Comparison of ENCODE assay signal across 21 cellular contexts in the genomic region with DNA sequence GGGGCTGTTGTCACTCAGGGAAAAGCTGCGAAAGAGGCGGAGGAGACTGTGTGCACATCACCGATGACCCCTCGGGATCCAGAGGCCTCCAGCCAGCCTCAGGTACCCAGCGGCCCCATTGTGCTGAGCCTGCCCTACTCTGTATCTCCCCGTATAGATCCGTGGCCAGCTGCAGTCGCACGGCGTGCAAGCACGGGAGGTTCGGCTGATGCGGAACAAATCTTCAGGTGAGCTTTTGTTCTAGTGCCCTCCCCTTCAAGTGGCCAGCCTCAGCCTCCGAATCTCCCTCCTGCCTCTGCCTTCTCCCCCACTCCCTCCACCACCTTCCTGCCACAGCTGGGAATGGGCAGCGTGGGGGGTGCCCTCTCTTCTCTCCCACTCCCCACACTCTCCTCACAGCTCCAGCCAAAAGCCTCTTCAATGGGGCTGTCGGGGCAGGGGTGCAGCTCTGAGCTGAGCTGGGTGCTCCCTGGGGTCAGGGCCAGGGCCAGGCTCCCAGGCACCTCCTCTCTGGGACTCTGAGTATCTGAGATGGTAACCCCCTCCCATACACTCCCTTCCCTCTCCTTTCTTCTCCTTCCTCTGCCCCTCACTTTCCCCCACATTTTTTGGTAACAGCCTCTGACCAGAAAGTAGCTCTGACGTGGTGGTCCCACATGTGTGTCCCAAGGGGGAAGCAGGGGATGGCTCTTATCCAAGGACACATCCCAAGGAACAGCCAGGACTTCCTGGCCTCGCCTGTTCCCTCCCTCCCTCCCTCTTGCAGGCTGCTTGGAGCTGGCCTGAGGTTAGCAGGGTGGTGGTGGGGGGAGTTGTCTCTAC.
"Had no signal": no experiment of that assay in that cellular context is flagged by ENCODE, and none has a peak within 500 bp of the region (broad histone marks: within the 10 kb centered on the region; RNA-seq: fewer than 3 reads in every experiment).

No MANE protein-coding gene starts in this region.

- H2AFZ ChIP-seq: neural progenitor cell had no signal

- H3K36me3 ChIP-seq: cardiac muscle cell, neural progenitor cell, prostate gland, SJCRH30, transverse colon had no signal

- H3K27me3 Mint-ChIP-seq: activated B cell treated with CpG ODN at 0.5 μM for 24 hours; activated CD8-positive, alpha-beta T cell treated with anti-CD3 and anti-CD28 coated beads for 36 hours; activated naive CD4-positive, alpha-beta T cell treated with anti-CD3 and anti-CD28 coated beads, Interleukin-2, amount 10 ng/mL, durations not matched to agents 7 days and 5 days; naive thymus-derived CD8-positive, alpha-beta T cell had no signal

- H3K9me3 ChIP-seq: body of pancreas, left lung, prostate gland, right atrium auricular region, SJCRH30, transverse colon had no signal

- H3K4me1 ChIP-seq: body of pancreas, foreskin keratinocyte, left lung, neural progenitor cell, prostate gland, SJCRH30, transverse colon had no signal

- H3K4me1 Mint-ChIP-seq: activated B cell treated with CpG ODN at 0.5 μM for 24 hours, mesothelial cell of epicardium, neural progenitor cell, T-cell had no signal

- H3K9me3 Mint-ChIP-seq: activated B cell treated with CpG ODN at 0.5 μM for 24 hours; activated CD8-positive, alpha-beta T cell treated with anti-CD3 and anti-CD28 coated beads for 36 hours; activated naive CD4-positive, alpha-beta T cell treated with anti-CD3 and anti-CD28 coated beads, Interleukin-2, amount 10 ng/mL, durations not matched to agents 7 days and 5 days; activated T-cell treated with anti-CD3 and anti-CD28 coated beads, Interleukin-2, amount 50 U/mL, for 4 hours; naive thymus-derived CD8-positive, alpha-beta T cell; stimulated activated effector memory CD8-positive, alpha-beta T cell treated with anti-CD3 and anti-CD28 coated beads, Interleukin-12 subunit alpha, Interleukin-12 subunit beta, amount 100 ng/mL, for 72 hours; T-cell had no signal

- H3K4me3 ChIP-seq: body of pancreas, cardiac muscle cell, left lung, neural progenitor cell, prostate gland, right atrium auricular region, SJCRH30, transverse colon had no signal

- H3K4me3 Mint-ChIP-seq: activated B cell treated with CpG ODN at 0.5 μM for 24 hours; activated CD8-positive, alpha-beta T cell treated with anti-CD3 and anti-CD28 coated beads for 36 hours; activated naive CD4-positive, alpha-beta T cell treated with anti-CD3 and anti-CD28 coated beads, Interleukin-2, amount 10 ng/mL, durations not matched to agents 7 days and 5 days; activated T-cell treated with anti-CD3 and anti-CD28 coated beads, Interleukin-2, amount 50 U/mL, for 4 hours; mesothelial cell of epicardium; naive thymus-derived CD8-positive, alpha-beta T cell; neural progenitor cell; stimulated activated effector memory CD8-positive, alpha-beta T cell treated with anti-CD3 and anti-CD28 coated beads, Interleukin-12 subunit alpha, Interleukin-12 subunit beta, amount 100 ng/mL, for 72 hours; T-cell had no signal

- H3K27me3 ChIP-seq: body of pancreas, cardiac muscle cell, foreskin keratinocyte, left lung, neural progenitor cell, right atrium auricular region, SJCRH30, transverse colon had no signal

- H3K27ac Mint-ChIP-seq: activated B cell treated with CpG ODN at 0.5 μM for 24 hours; activated CD8-positive, alpha-beta T cell treated with anti-CD3 and anti-CD28 coated beads for 36 hours; mesothelial cell of epicardium; neural progenitor cell; T-cell had no signal

- ATAC-seq: activated CD8-positive, alpha-beta T cell treated with anti-CD3 and anti-CD28 coated beads for 36 hours; activated T-cell treated with anti-CD3 and anti-CD28 coated beads, Interleukin-2, amount 50 U/mL, for 4 hours; body of pancreas; foreskin keratinocyte; left lung; naive thymus-derived CD8-positive, alpha-beta T cell; stimulated activated effector memory CD8-positive, alpha-beta T cell treated with anti-CD3 and anti-CD28 coated beads, Interleukin-12 subunit alpha, Interleukin-12 subunit beta, amount 100 ng/mL, for 72 hours; T-cell had no signal

- H3K9ac ChIP-seq: neural progenitor cell had no signal

- H3K4me2 ChIP-seq: neural progenitor cell had no signal

- DNase-seq: activated B cell treated with CpG ODN at 0.5 μM for 24 hours; activated CD4-positive, alpha-beta T cell treated with anti-CD3 and anti-CD28 coated beads for 48 hours; activated CD8-positive, alpha-beta T cell treated with anti-CD3 and anti-CD28 coated beads for 36 hours; activated naive CD4-positive, alpha-beta T cell treated with anti-CD3 and anti-CD28 coated beads, Interleukin-2, amount 10 ng/mL, durations not matched to agents 7 days and 5 days; activated T-cell treated with anti-CD3 and anti-CD28 coated beads, Interleukin-2, amount 50 U/mL, for 4 hours; effector memory CD4-positive, alpha-beta T cell; foreskin keratinocyte; kidney glomerular epithelial cell; naive thymus-derived CD8-positive, alpha-beta T cell; SJCRH30; stimulated activated CD4-positive, alpha-beta T cell treated with anti-CD3 and anti-CD28 coated beads, Interleukin-1b, Interleukin-23, amount 100 ng/mL, for 48 hours; T-cell; transverse colon had no signal

- H3K27ac ChIP-seq: body of pancreas, cardiac muscle cell, foreskin keratinocyte, left lung, neural progenitor cell, prostate gland, right atrium auricular region, SJCRH30, transverse colon had no signal
